Comparison of ENCODE assay signal across 10 cellular contexts in genomic region chr5:131279209-131279608, GRCh38. TPM values are rescaled to one million over a fixed set of nuclear protein-coding genes. Genes with fewer than 3 reads are reported as not detected.
DNase-seq lines count a peak whose midpoint lies in the region; ATAC-seq and TF ChIP-seq lines count a peak whose summit lies in the region.
"Had no signal": no experiment of that assay in that cellular context is flagged by ENCODE, and none has a peak within 500 bp of the region (broad histone marks: within the 10 kb centered on the region; RNA-seq: fewer than 3 reads in every experiment).

No MANE protein-coding gene starts in this region.

- intact Hi-C loops in Calu3 (cut with micrococcal nuclease; ENCODE audit: unreplicated experiment) (loop anchor here (10.0 kb wide), 1 partner anchor 46 kb away; no protein-coding TSS in a partner anchor), right lobe of liver (cut with DNase I) (no loop called here)
- intact Hi-C loops in dendritic cell treated with granulocyte-macrophage colony-stimulating factor and Interleukin-4, amounts not matched to agents 40 ng/mL and 50 ng/mL, for 4 days (cut with micrococcal nuclease) = no loop called here

- BruUV-seq in Calu3 (replicated peaks; lab: Mats Ljungman, UMichigan) = no TSS peak

- peak; percentile 28 for ATAC-seq in GM19463 (IDR thresholded peaks at IDR 0.05; ENCODE audit: unreplicated experiment)
- ATAC-seq in right lobe of liver = no peak

- H3K36me3 ChIP-seq in right lobe of liver = no peaks in the 10 kb centered on the region
- H3K36me3 ChIP-seq: gastrocnemius medialis had no signal

- peak overlapping the region; percentile 66 for H3K27ac Mint-ChIP-seq in Calu3 (ENCODE audit: unreplicated experiment)
- peak overlapping the region; percentile 97 to 100 (median 99) for H3K27ac Mint-ChIP-seq in IgD-negative memory B cell
- peak overlapping the region; percentile 71 for H3K27ac Mint-ChIP-seq in dendritic cell treated with granulocyte-macrophage colony-stimulating factor and Interleukin-4, amounts not matched to agents 40 ng/mL and 50 ng/mL, for 4 days

- no peaks in the 10 kb centered on the region for H3K27me3 Mint-ChIP-seq in Calu3 (ENCODE audit: unreplicated experiment)
- no peaks in the 10 kb centered on the region for H3K27me3 Mint-ChIP-seq in IgD-negative memory B cell
- no peaks in the 10 kb centered on the region for H3K27me3 Mint-ChIP-seq in dendritic cell treated with granulocyte-macrophage colony-stimulating factor and Interleukin-4, amounts not matched to agents 40 ng/mL and 50 ng/mL, for 4 days

- peak overlapping the region; percentile 43 for H3K4me3 Mint-ChIP-seq in Calu3 (ENCODE audit: low read depth, unreplicated experiment)
- H3K4me3 Mint-ChIP-seq in IgD-negative memory B cell = peak overlapping the region; percentile 46 to 88 (median 84)
- peak overlapping the region; percentile 30 for H3K4me3 Mint-ChIP-seq in dendritic cell treated with granulocyte-macrophage colony-stimulating factor and Interleukin-4, amounts not matched to agents 40 ng/mL and 50 ng/mL, for 4 days

- H3K4me3 ChIP-seq in right lobe of liver = no peak overlapping the region
- H3K4me3 ChIP-seq: gastrocnemius medialis had no signal

- CTCF ChIA-PET in Calu3 (lab: Charles Lee) = interaction anchor here (1.3 kb wide), 1 partner anchor 14 kb away, joined by 3 read pairs; no protein-coding TSS in a partner anchor

- WGBS in right lobe of liver (ENCODE audit: insufficient coverage, low coverage, low lambda C conversion rate, missing lambda C conversion rate) = 70% methylated on average over 1 of the region's 1 CpG

- no peak overlapping the region for H3K27ac ChIP-seq in right lobe of liver

- peaks cover 0 to 38% (median 0%) of the 10 kb centered on the region in 4 donors for H3K4me1 ChIP-seq in right lobe of liver

- H3K9me3 ChIP-seq in right lobe of liver = no peaks in the 10 kb centered on the region
- H3K9me3 ChIP-seq: gastrocnemius medialis had no signal

- H3K4me1 Mint-ChIP-seq in Calu3 (ENCODE audit: low read depth, unreplicated experiment) (peaks cover 39% of the 10 kb centered on the region), IgD-negative memory B cell (peaks cover 65 to 76% (median 69%) of the 10 kb centered on the region in 3 donors)
- H3K4me1 Mint-ChIP-seq in dendritic cell treated with granulocyte-macrophage colony-stimulating factor and Interleukin-4, amounts not matched to agents 40 ng/mL and 50 ng/mL, for 4 days (ENCODE audit: low read depth) = peaks cover 57% of the 10 kb centered on the region

- TF ChIP-seq CTCF in Calu3 (IDR thresholded peaks at IDR 0.05; ENCODE audit: unreplicated experiment) (no peak), right lobe of liver (IDR thresholded peaks at IDR 0.05) (no peak)

- H3K36me3 Mint-ChIP-seq in Calu3 (ENCODE audit: insufficient read depth, unreplicated experiment) (peaks cover 34% of the 10 kb centered on the region), IgD-negative memory B cell (peaks cover 4% of the 10 kb centered on the region)
- peaks cover 26% of the 10 kb centered on the region for H3K36me3 Mint-ChIP-seq in dendritic cell treated with granulocyte-macrophage colony-stimulating factor and Interleukin-4, amounts not matched to agents 40 ng/mL and 50 ng/mL, for 4 days (ENCODE audit: low read depth)

- no peaks in the 10 kb centered on the region for H3K9me3 Mint-ChIP-seq in Calu3 (ENCODE audit: low read depth, unreplicated experiment)
- H3K9me3 Mint-ChIP-seq in IgD-negative memory B cell = no peaks in the 10 kb centered on the region
- no peaks in the 10 kb centered on the region for H3K9me3 Mint-ChIP-seq in dendritic cell treated with granulocyte-macrophage colony-stimulating factor and Interleukin-4, amounts not matched to agents 40 ng/mL and 50 ng/mL, for 4 days

- DNase-seq in Calu3 = no peak
- DNase-seq in SK-N-DZ (ENCODE audit: low spot score) = no peak
- DNase-seq in H4 (ENCODE audit: low spot score) = no peak
- DNase-seq in ecto neural progenitor cell (ENCODE audit: low spot score) = no peak
- DNase-seq in right lobe of liver = no peak
- DNase-seq: gastrocnemius medialis, NCI-H1417 had no signal

- no peak for TF ChIP-seq POLR2A in right lobe of liver (IDR thresholded peaks at IDR 0.05)

- no peaks in the 10 kb centered on the region for H3K27me3 ChIP-seq in right lobe of liver
- H3K27me3 ChIP-seq: gastrocnemius medialis had no signal

RNA-seq across cellular contexts. Expression of gene CDC42SE2, which starts 15.4 kb away (rescaled TPM):
- 63.9 and 65.5 TPM in 2 replicates for total RNA-seq in Calu3 (2022)
- polyA plus RNA-seq in IgD-negative memory B cell = 248 TPM
- 13.8 and 14.2 TPM in 2 replicates for polyA plus RNA-seq in SK-N-DZ (2014; cell fraction: cytosol; rRNA removed)
- polyA plus RNA-seq in SK-N-DZ (2014; cell fraction: nucleus; rRNA removed) = 9.7 TPM in 2 replicates
- total RNA-seq in H4 (2014; rRNA removed; shearing (Covaris generic)) = 28.7 and 36.7 TPM in 2 replicates
- 10 to 100 TPM; 10.3 to 19.8 (median 15.0) TPM for total RNA-seq in right lobe of liver

Comparison
In these comparisons a context has a peak if more than half of its experiments do, and no peak if none do; other contexts are left out.
1. H3K4me3 Mint-ChIP-seq: peak in every context shown above with its lines; median percentile 84 in IgD-negative memory B cell; 43 in Calu3; 30 in dendritic cell treated with granulocyte-macrophage colony-stimulating factor and Interleukin-4, amounts not matched to agents 40 ng/mL and 50 ng/mL, for 4 days.